19 cellular contexts compared by ENCODE assay signal in genomic region chr19:17341845-17342244, GRCh38. TPM values are rescaled to one million over a fixed set of nuclear protein-coding genes. Genes with fewer than 3 reads are reported as not detected.
DNase-seq lines count a peak whose midpoint lies in the region; ATAC-seq and TF ChIP-seq lines count a peak whose summit lies in the region.
"Had no signal": no experiment of that assay in that cellular context is flagged by ENCODE, and none has a peak within 500 bp of the region (broad histone marks: within the 10 kb centered on the region; RNA-seq: fewer than 3 reads in every experiment).

No MANE protein-coding gene starts in this region.

- no TSS peak for BruUV-seq in HCT116 (replicated peaks; lab: Mats Ljungman, UMichigan)
- no TSS peak for BruUV-seq in Calu3 (replicated peaks; lab: Mats Ljungman, UMichigan)

- no peak for DNase-seq in HCT116 (ENCODE audit: low read depth, low spot score)
- no peak for DNase-seq in RWPE1 (ENCODE audit: low spot score)
- DNase-seq in neuronal stem cell (ENCODE audit: low spot score), result no peak
- DNase-seq in OCI-M2 (lab: John Stamatoyannopoulos, UW; ENCODE audit: unreplicated experiment), result no peak
- DNase-seq in NCI-H1417 (lab: John Stamatoyannopoulos, UW), result no peak
- DNase-seq in Calu3, result no peak
- DNase-seq: CD4-positive, CD25-positive, alpha-beta regulatory T cell; CD8-positive, alpha-beta memory T cell; COR-L47; DMS153; DND-41; GM23248; HCEC 1CT had no signal

- H3K23ac ChIP-seq in neuronal stem cell (ENCODE audit: low read depth, low read length, poor library complexity), result peak overlapping the region; percentile 55

- H3K27me3 Mint-ChIP-seq in Calu3 (ENCODE audit: unreplicated experiment), result no peaks in the 10 kb centered on the region
- H3K27me3 Mint-ChIP-seq: CD4-positive, CD25-positive, alpha-beta regulatory T cell had no signal

- H3K27ac ChIP-seq in HCT116 (ENCODE audit: low read depth, low read length), result peak overlapping the region; percentile 54; the same call in 1 of the 2 replicates
- peak overlapping the region; percentile 98 for H3K27ac ChIP-seq in RWPE1
- H3K27ac ChIP-seq in neuronal stem cell (replicated peaks; ENCODE audit: low read length), result no peak overlapping the region
- H3K27ac ChIP-seq: BLaER1, C4-2B, GM23248 had no signal

- no peak overlapping the region for H4K91ac ChIP-seq in neuronal stem cell (ENCODE audit: low read depth, low read length, poor library complexity)

- H3K4ac ChIP-seq in neuronal stem cell (ENCODE audit: low read length), result no peak overlapping the region

- no peak overlapping the region for H2BK5ac ChIP-seq in neuronal stem cell (ENCODE audit: low read length)

- peaks cover 3 to 9% of the 10 kb centered on the region in 2 experiments; a peak in 1 of 4 replicates for H3K36me3 ChIP-seq in HCT116 (ENCODE audit: control insufficient read depth in 1 of 2, insufficient read depth in 2 of 2, low read length in 2 of 2)
- peaks cover 19 to 30% of the 10 kb centered on the region in 2 donors for H3K36me3 ChIP-seq in neuronal stem cell (replicated peaks in 1 of 2; ENCODE audit: control insufficient read depth in 2 of 2, insufficient read depth in 2 of 2, low read length in 2 of 2)

- H4K8ac ChIP-seq in neuronal stem cell (ENCODE audit: low read depth, low read length), result no peak overlapping the region

- H3K36me3 Mint-ChIP-seq in Calu3 (ENCODE audit: insufficient read depth, unreplicated experiment), result peaks cover 33% of the 10 kb centered on the region
- H3K36me3 Mint-ChIP-seq: CD4-positive, CD25-positive, alpha-beta regulatory T cell had no signal

- no peak overlapping the region for H3K4me3 ChIP-seq in HCT116 (replicated peaks in 1 of 2; ENCODE audit: low read depth in 1 of 2, low read length in 2 of 2)
- no peak overlapping the region for H3K4me3 ChIP-seq in neuronal stem cell (ENCODE audit: low read length in 2 of 2)
- H3K4me3 ChIP-seq: BLaER1, GM23248 had no signal

- H3K9me3 ChIP-seq in HCT116 (ENCODE audit: control insufficient read depth in 1 of 2, insufficient read depth in 1 of 2, low read depth in 1 of 2, low read length in 2 of 2) (no peaks in the 10 kb centered on the region), neuronal stem cell (replicated peaks in 1 of 2; ENCODE audit: control insufficient read depth in 2 of 2, insufficient read depth in 1 of 2, low read depth in 1 of 2, low read length in 2 of 2) (no peaks in the 10 kb centered on the region)
- H3K9me3 ChIP-seq: BLaER1 had no signal

- RAD21 ChIA-PET in HCT116 (lab: Charles Lee; ENCODE audit: low non-redundant PET in 1 of 2, low total read pairs in 2 of 2, uncharacterized antibody in 2 of 2, unreplicated experiment in 2 of 2), result no interaction called here

- TF ChIP-seq POLR2A in HCT116 (IDR thresholded peaks at IDR 0.05; ENCODE audit: borderline replicate concordance, extremely low read depth, insufficient read depth, insufficient read length), result no peak

- no peaks in the 10 kb centered on the region for H3K9me3 Mint-ChIP-seq in Calu3 (ENCODE audit: low read depth, unreplicated experiment)
- H3K9me3 Mint-ChIP-seq: CD8-positive, alpha-beta memory T cell had no signal

- no peak overlapping the region for H3K14ac ChIP-seq in neuronal stem cell (ENCODE audit: low read length)

- no peaks in the 10 kb centered on the region for H3K4me1 Mint-ChIP-seq in Calu3 (ENCODE audit: low read depth, unreplicated experiment)

- H2AK5ac ChIP-seq in neuronal stem cell (ENCODE audit: low read depth, low read length), result no peak overlapping the region

- peaks cover 9% of the 10 kb centered on the region for H3K79me1 ChIP-seq in neuronal stem cell (ENCODE audit: low read depth, low read length)

- H3K18ac ChIP-seq in neuronal stem cell (ENCODE audit: low read length), result no peak overlapping the region

- POLR2A ChIA-PET in HCT116 (lab: Charles Lee) (no interaction called here), RWPE1 (lab: Yijun Ruan, JAX; ENCODE audit: low non-redundant PET) (no interaction called here)

- H3K9ac ChIP-seq in HCT116 (ENCODE audit: low read length) (no peak overlapping the region), neuronal stem cell (ENCODE audit: low read depth, low read length, poor library complexity) (no peak overlapping the region)
- H3K9ac ChIP-seq: BLaER1, GM23248 had no signal

- H2BK12ac ChIP-seq in neuronal stem cell (ENCODE audit: low read length), result no peak overlapping the region

- no peak overlapping the region for H2AFZ ChIP-seq in HCT116 (ENCODE audit: low read depth, low read length, poor library complexity, severe bottlenecking)
- no peak overlapping the region for H2AFZ ChIP-seq in neuronal stem cell (ENCODE audit: low read length)
- H2AFZ ChIP-seq: GM23248 had no signal

- CTCF ChIA-PET in HCT116 (lab: Charles Lee), result no interaction called here
- CTCF ChIA-PET in RWPE1 (lab: Yijun Ruan, JAX), result interaction anchor here (0.6 kb wide), 1 partner anchor 959 kb away, joined by 3 read pairs; no protein-coding TSS in a partner anchor
- CTCF ChIA-PET in Calu3 (lab: Charles Lee), result no interaction called here

- H3K27me3 ChIP-seq in HCT116 (ENCODE audit: insufficient read depth, low read length), result no peaks in the 10 kb centered on the region
- H3K27me3 ChIP-seq in neuronal stem cell (ENCODE audit: control insufficient read depth in 3 of 3, insufficient read depth in 3 of 3, low read depth in 1 of 3, low read length in 3 of 3), result no peaks in the 10 kb centered on the region
- H3K27me3 ChIP-seq: BLaER1 had no signal

- no peak for ATAC-seq in HCT116

- TF ChIP-seq CTCF in HCT116 (IDR thresholded peaks at IDR 0.05 in 2 of 3, conservative IDR thresholded peaks at IDR 0.05 in 1 of 3; ENCODE audit: borderline replicate concordance in 1 of 3, insufficient read depth in 1 of 3, low read depth in 2 of 3, low read length in 2 of 3), result no peak
- no peak for TF ChIP-seq CTCF in RWPE1 (conservative IDR thresholded peaks at IDR 0.05; ENCODE audit: low read depth)
- TF ChIP-seq CTCF in Calu3 (IDR thresholded peaks at IDR 0.05; ENCODE audit: unreplicated experiment), result no peak

- H3K9me2 ChIP-seq in HCT116 (ENCODE audit: insufficient read depth), result no peaks in the 10 kb centered on the region

- no peaks in the 10 kb centered on the region for H4K20me1 ChIP-seq in HCT116 (ENCODE audit: insufficient read depth)
- H4K20me1 ChIP-seq: BLaER1 had no signal

- H3K4me2 ChIP-seq in HCT116 (ENCODE audit: low read length) (no peak overlapping the region), neuronal stem cell (ENCODE audit: insufficient read depth, low read length, poor library complexity, severe bottlenecking) (no peak overlapping the region)
- H3K4me2 ChIP-seq: BLaER1 had no signal

- intact Hi-C loops in HCT116 (cut with micrococcal nuclease), result no loop called here
- intact Hi-C loops in Calu3 (cut with micrococcal nuclease; ENCODE audit: unreplicated experiment), result no loop called here

- TF ChIP-seq RAD21 in HCT116 (IDR thresholded peaks at IDR 0.05; ENCODE audit: low read depth), result no peak

- H3K79me2 ChIP-seq in HCT116 (ENCODE audit: insufficient read depth, low read length), result peaks cover 16% of the 10 kb centered on the region

- H3K4me3 Mint-ChIP-seq in Calu3 (ENCODE audit: low read depth, unreplicated experiment), result no peak overlapping the region
- H3K4me3 Mint-ChIP-seq: B cell had no signal

- H3K4me1 ChIP-seq in HCT116 (ENCODE audit: control insufficient read depth in 1 of 2, insufficient read depth in 2 of 2, low read length in 2 of 2) (peaks cover 32 to 50% of the 10 kb centered on the region in 2 experiments), neuronal stem cell (ENCODE audit: control insufficient read depth in 2 of 2, insufficient read depth in 1 of 2, low read depth in 1 of 2, low read length in 2 of 2) (peaks cover 9 to 16% of the 10 kb centered on the region in 2 donors)

- no peak overlapping the region for H3K27ac Mint-ChIP-seq in Calu3 (ENCODE audit: unreplicated experiment)
- H3K27ac Mint-ChIP-seq: B cell; CD4-positive, CD25-positive, alpha-beta regulatory T cell had no signal

- H2BK120ac ChIP-seq in neuronal stem cell (ENCODE audit: low read depth, low read length), result no peak overlapping the region

- WGBS in neuronal stem cell (ENCODE audit: extremely low coverage in 2 of 2, insufficient read length in 2 of 2, insufficient replicate concordance in 1 of 2), 2 donors, result no CpG with 5 or more reads among the region's 7 CpGs

- H2BK15ac ChIP-seq in neuronal stem cell (ENCODE audit: low read length), result no peak overlapping the region

TF ChIP-seq in HCT116, 20 proteins besides CTCF, POLR2A, EP300 and RAD21 (continues in another document):
- TF ChIP-seq FOSL1 (IDR thresholded peaks at IDR 0.05; ENCODE audit: low read depth), result no peak
- no peak for TF ChIP-seq CEBPB (IDR thresholded peaks at IDR 0.05; ENCODE audit: low read depth)
- TF ChIP-seq JUND (IDR thresholded peaks at IDR 0.05), result no peak
- no peak for TF ChIP-seq ATF3 (IDR thresholded peaks at IDR 0.05)
- no peak for TF ChIP-seq CBX3 (IDR thresholded peaks at IDR 0.05; ENCODE audit: low read depth)
- no peak for TF ChIP-seq ZNF274 (IDR thresholded peaks at IDR 0.05; ENCODE audit: low read depth, low read length)
- no peak for TF ChIP-seq YY1 (IDR thresholded peaks at IDR 0.05; ENCODE audit: extremely low read depth, insufficient replicate concordance, low read depth, low read length)
- no peak for TF ChIP-seq SRF (IDR thresholded peaks at IDR 0.05; ENCODE audit: low read depth)
- no peak for TF ChIP-seq EGR1 (IDR thresholded peaks at IDR 0.05; ENCODE audit: low read depth)

RNA-seq across cellular contexts. Expression of gene GTPBP3, which starts 4.5 kb away (rescaled TPM):
- total RNA-seq in HCT116 (2021; ENCODE audit: unreplicated experiment) (73.0 TPM), Calu3 (2022) (30.6 and 40.9 TPM in 2 replicates)
- 36.5 and 41.5 TPM in 2 replicates for polyA plus RNA-seq in HCT116 (2012)
- 27.4 TPM for polyA plus RNA-seq in neuronal stem cell (2013, experiment 1 of 2)
- polyA plus RNA-seq in neuronal stem cell (2013, experiment 2 of 2), result 27.5 TPM

RNA-seq across cellular contexts. Expression of gene ANO8, which starts 7.2 kb away (rescaled TPM):
- 22.9 TPM for total RNA-seq in HCT116 (2021; ENCODE audit: unreplicated experiment)
- 14.9 and 16.5 TPM in 2 replicates for polyA plus RNA-seq in HCT116 (2012)
- polyA plus RNA-seq in neuronal stem cell (2013, experiment 1 of 2), result 12.9 TPM
- 13.2 TPM for polyA plus RNA-seq in neuronal stem cell (2013, experiment 2 of 2)
- total RNA-seq in Calu3 (2022), result 9.6 and 10.5 TPM in 2 replicates

RNA-seq across cellular contexts. Expression of gene DDA1, which starts 32.5 kb away (rescaled TPM):
- total RNA-seq in HCT116 (2021; ENCODE audit: unreplicated experiment), result 68.6 TPM
- polyA plus RNA-seq in HCT116 (2012), result 65.0 and 72.6 TPM in 2 replicates
- 78.2 TPM for polyA plus RNA-seq in neuronal stem cell (2013, experiment 1 of 2)
- 78.5 TPM for polyA plus RNA-seq in neuronal stem cell (2013, experiment 2 of 2)
- 50.8 and 54.9 TPM in 2 replicates for total RNA-seq in Calu3 (2022)

RNA-seq across cellular contexts. Expression of gene PLVAP, which starts 35.3 kb away (rescaled TPM):
- total RNA-seq in HCT116 (2021; ENCODE audit: unreplicated experiment) (0.47 TPM), Calu3 (2022) (not detected in 2 replicates)
- not detected in 2 replicates for polyA plus RNA-seq in HCT116 (2012)
- 0.21 TPM for polyA plus RNA-seq in neuronal stem cell (2013, experiment 1 of 2)
- 0.35 TPM for polyA plus RNA-seq in neuronal stem cell (2013, experiment 2 of 2)
- total RNA-seq: B cell; CD4-positive, CD25-positive, alpha-beta regulatory T cell; CD8-positive, alpha-beta memory T cell; GM23248; H1; H7 had no signal
- polyA plus RNA-seq: AG04450; CD4-positive, CD25-positive, alpha-beta regulatory T cell; CD8-positive, alpha-beta memory T cell; GM23248 had no signal

RNA-seq across cellular contexts. Expression of gene MRPL34, which starts 36.2 kb away (rescaled TPM):
- total RNA-seq in HCT116 (2021; ENCODE audit: unreplicated experiment) (114 TPM), Calu3 (2022) (37.9 and 38.4 TPM in 2 replicates)
- 53.8 and 68.6 TPM in 2 replicates for polyA plus RNA-seq in HCT116 (2012)
- polyA plus RNA-seq in neuronal stem cell (2013, experiment 1 of 2), result 60.1 TPM
- polyA plus RNA-seq in neuronal stem cell (2013, experiment 2 of 2), result 60.9 TPM
